23 cellular contexts compared by ENCODE assay signal in genomic region chr22:48315415-48316244, GRCh38.
DNase-seq lines count a peak whose midpoint lies in the region; ATAC-seq and TF ChIP-seq lines count a peak whose summit lies in the region.
"Had no signal": no experiment of that assay in that cellular context is flagged by ENCODE, and none has a peak within 500 bp of the region (broad histone marks: within the 10 kb centered on the region; RNA-seq: fewer than 3 reads in every experiment).

No MANE protein-coding gene starts in this region.

- peak; percentile 15 for DNase-seq in activated T-cell treated with anti-CD3 and anti-CD28 coated beads, Interleukin-2, amount 50 U/mL, for 24 hours
- DNase-seq in activated T-cell treated with anti-CD3 and anti-CD28 coated beads for 4 hours = no peak
- no peak for DNase-seq in lung (ENCODE audit: low spot score)
- DNase-seq in type B pancreatic cell (ENCODE audit: extremely low spot score, unreplicated experiment) = peak; percentile 53
- no peak for DNase-seq in NCI-H1417 treated with DMSO at 0.1 percent for 48 hours (lab: John Stamatoyannopoulos, UW)
- DNase-seq: activated CD4-positive, alpha-beta T cell treated with anti-CD3 and anti-CD28 coated beads, Interleukin-2, amount 50 U/mL, for 4 hours; MV-4-11; NCI-H2171 treated with DMSO at 0.1 percent for 48 hours; NCI-H524 treated with DMSO at 0.1 percent for 48 hours; nephron progenitor cell; PC-9; stimulated activated naive B cell treated with anti-CD40 and anti-IgM and Interleukin-4, amounts not matched to agents 10 μg/mL and 1 μg/mL and 100 μg/mL, for 72 hours; SW 1271; T-helper 9 cell had no signal

- H3K4me3 ChIP-seq in lung (no peak overlapping the region), gastroesophageal sphincter (no peak overlapping the region)
- H3K4me3 ChIP-seq: cardiac muscle cell, dorsolateral prefrontal cortex, GM23338, PC-9 had no signal

- TF ChIP-seq POLR2A in gastroesophageal sphincter (IDR thresholded peaks at IDR 0.05) = no peak

- H3K36me3 Mint-ChIP-seq in activated T-cell treated with anti-CD3 and anti-CD28 coated beads, Interleukin-2, amount 50 U/mL, for 24 hours (ENCODE audit: low read depth) = no peaks in the 10 kb centered on the region
- H3K36me3 Mint-ChIP-seq in brain (no peaks in the 10 kb centered on the region), type B pancreatic cell (no peaks in the 10 kb centered on the region)
- H3K36me3 Mint-ChIP-seq: activated naive CD4-positive, alpha-beta T cell treated with anti-CD3 and anti-CD28 coated beads, Interleukin-2, amount 50 U/mL, for 24 hours had no signal

- no peaks in the 10 kb centered on the region for H3K27me3 ChIP-seq in lung (ENCODE audit: control insufficient read depth, insufficient read depth)
- peaks cover 70% of the 10 kb centered on the region for H3K27me3 ChIP-seq in gastroesophageal sphincter
- H3K27me3 ChIP-seq: cardiac muscle cell had no signal

- ATAC-seq in lung (ENCODE audit: insufficient read depth, low FRiP score) (peak; percentile 27), GM18873 (IDR thresholded peaks at IDR 0.05; ENCODE audit: low FRiP score, unreplicated experiment) (no peak), gastroesophageal sphincter (no peak)
- ATAC-seq: GM23338; stimulated activated naive B cell treated with anti-CD40 and anti-IgM and Interleukin-4, amounts not matched to agents 10 μg/mL and 1 μg/mL and 100 μg/mL, for 72 hours had no signal

- H3K4me3 Mint-ChIP-seq in activated T-cell treated with anti-CD3 and anti-CD28 coated beads, Interleukin-2, amount 50 U/mL, for 24 hours = no peak overlapping the region
- H3K4me3 Mint-ChIP-seq in brain = no peak overlapping the region
- H3K4me3 Mint-ChIP-seq in type B pancreatic cell = no peak overlapping the region
- H3K4me3 Mint-ChIP-seq: activated naive CD4-positive, alpha-beta T cell treated with anti-CD3 and anti-CD28 coated beads, Interleukin-2, amount 50 U/mL, for 24 hours; CD4-positive, alpha-beta T cell; GM23338; nephron progenitor cell; stimulated activated naive B cell treated with anti-CD40 and anti-IgM and Interleukin-4, amounts not matched to agents 10 μg/mL and 1 μg/mL and 100 μg/mL, for 72 hours had no signal

- H3K36me3 ChIP-seq in lung (ENCODE audit: control insufficient read depth in 2 of 2, insufficient read depth in 2 of 2, low read length in 2 of 2) (no peaks in the 10 kb centered on the region), gastroesophageal sphincter (no peaks in the 10 kb centered on the region)
- H3K36me3 ChIP-seq: cardiac muscle cell had no signal

- H3K9me3 ChIP-seq in lung (ENCODE audit: control insufficient read depth in 2 of 2, insufficient read depth in 1 of 2, low read length in 1 of 2) (peaks cover 0 to 3% of the 10 kb centered on the region in 2 donors), gastroesophageal sphincter (peaks cover 0 to 29% (median 0%) of the 10 kb centered on the region in 3 donors)

- no peaks in the 10 kb centered on the region for H3K4me1 Mint-ChIP-seq in activated T-cell treated with anti-CD3 and anti-CD28 coated beads, Interleukin-2, amount 50 U/mL, for 24 hours (ENCODE audit: low read depth)
- H3K4me1 Mint-ChIP-seq in brain (peaks cover 11% of the 10 kb centered on the region), type B pancreatic cell (ENCODE audit: unreplicated experiment) (peaks cover 4% of the 10 kb centered on the region)
- H3K4me1 Mint-ChIP-seq: activated naive CD4-positive, alpha-beta T cell treated with anti-CD3 and anti-CD28 coated beads, Interleukin-2, amount 50 U/mL, for 24 hours; stimulated activated naive B cell treated with anti-CD40 and anti-IgM and Interleukin-4, amounts not matched to agents 10 μg/mL and 1 μg/mL and 100 μg/mL, for 72 hours had no signal

- H3K27ac ChIP-seq in lung (ENCODE audit: low read depth in 1 of 2, low read length in 1 of 2) = no peak overlapping the region
- no peak overlapping the region for H3K27ac ChIP-seq in gastroesophageal sphincter
- H3K27ac ChIP-seq: cardiac muscle cell, parathyroid adenoma, PC-9 had no signal

- H3K4me1 ChIP-seq in lung (ENCODE audit: control insufficient read depth in 2 of 2, insufficient read depth in 2 of 2, low read length in 2 of 2) (no peaks in the 10 kb centered on the region), gastroesophageal sphincter (peaks cover 0 to 2% (median 0%) of the 10 kb centered on the region in 3 donors)
- H3K4me1 ChIP-seq: parathyroid adenoma had no signal

- 89 to 91% methylated on average over 24 of the region's 24 CpGs for WGBS in lung, 2 donors
- WGBS in gastroesophageal sphincter (ENCODE audit: low coverage in 1 of 2), 2 donors = 95 to 100% methylated on average over 2 to 4 of the region's 24 CpGs

- peaks cover 8% of the 10 kb centered on the region for H3K27me3 Mint-ChIP-seq in activated T-cell treated with anti-CD3 and anti-CD28 coated beads, Interleukin-2, amount 50 U/mL, for 24 hours
- peaks cover 5% of the 10 kb centered on the region for H3K27me3 Mint-ChIP-seq in brain
- H3K27me3 Mint-ChIP-seq in type B pancreatic cell = peaks cover 12% of the 10 kb centered on the region
- H3K27me3 Mint-ChIP-seq: activated naive CD4-positive, alpha-beta T cell treated with anti-CD3 and anti-CD28 coated beads, Interleukin-2, amount 50 U/mL, for 24 hours had no signal

- H3K9me3 Mint-ChIP-seq in activated T-cell treated with anti-CD3 and anti-CD28 coated beads, Interleukin-2, amount 50 U/mL, for 24 hours = peaks cover 12% of the 10 kb centered on the region
- H3K9me3 Mint-ChIP-seq in brain = peaks cover 7 to 36% (median 25%) of the 10 kb centered on the region in 5 experiments
- peaks cover 6% of the 10 kb centered on the region for H3K9me3 Mint-ChIP-seq in type B pancreatic cell

- TF ChIP-seq EP300 in gastroesophageal sphincter (IDR thresholded peaks at IDR 0.05) = no peak

- no peak for TF ChIP-seq CTCF in brain (conservative IDR thresholded peaks at IDR 0.05)
- TF ChIP-seq CTCF in lung (IDR thresholded peaks at IDR 0.05; ENCODE audit: control extremely low read depth, extremely low read depth) = no peak
- TF ChIP-seq CTCF in type B pancreatic cell (conservative IDR thresholded peaks at IDR 0.05) = no peak
- TF ChIP-seq CTCF in gastroesophageal sphincter (IDR thresholded peaks at IDR 0.05) = no peak

- H3K27ac Mint-ChIP-seq in activated T-cell treated with anti-CD3 and anti-CD28 coated beads, Interleukin-2, amount 50 U/mL, for 24 hours = no peak overlapping the region
- H3K27ac Mint-ChIP-seq in brain = peak overlapping the region in 3 of 5 experiments; percentile 32 to 73 (median 45)
- H3K27ac Mint-ChIP-seq in type B pancreatic cell = no peak overlapping the region
- H3K27ac Mint-ChIP-seq: activated naive CD4-positive, alpha-beta T cell treated with anti-CD3 and anti-CD28 coated beads, Interleukin-2, amount 50 U/mL, for 24 hours; CD4-positive, alpha-beta T cell; GM23338; nephron progenitor cell; stimulated activated naive B cell treated with anti-CD40 and anti-IgM and Interleukin-4, amounts not matched to agents 10 μg/mL and 1 μg/mL and 100 μg/mL, for 72 hours had no signal

Comparison
In these comparisons a context has a peak if more than half of its experiments do, and no peak if none do; other contexts are left out.
1. DNase-seq: peak in activated T-cell treated with anti-CD3 and anti-CD28 coated beads, Interleukin-2, amount 50 U/mL, for 24 hours (single experiment) and type B pancreatic cell (single experiment); none in activated T-cell treated with anti-CD3 and anti-CD28 coated beads for 4 hours (single experiment), lung (single experiment) and NCI-H1417 treated with DMSO at 0.1 percent for 48 hours (single experiment).
2. H3K27ac Mint-ChIP-seq: peak in brain (3 of 5); none in activated T-cell treated with anti-CD3 and anti-CD28 coated beads, Interleukin-2, amount 50 U/mL, for 24 hours (single experiment) and type B pancreatic cell (single experiment).